1 cellular context compared by ENCODE assay signal in genomic region chr19:16197188-16197621, GRCh38.
TF ChIP-seq lines count a peak whose summit lies in the region.

No MANE protein-coding gene starts in this region.

TF ChIP-seq in K562, 482 proteins besides CTCF, POLR2A, EP300 and RAD21 (continued from another document and continues in another):
- no peak for TF ChIP-seq CHD7 (IDR thresholded peaks at IDR 0.05; ENCODE audit: low read depth, low read length)
- TF ChIP-seq HNRNPLL (IDR thresholded peaks at IDR 0.05; ENCODE audit: low read depth, low read length, poor library complexity, severe bottlenecking) = no peak
- TF ChIP-seq ZNF589 (CRISPR knock-in tag; IDR thresholded peaks at IDR 0.05; ENCODE audit: low read depth) = no peak; the same call in 1 of the 2 replicates
- TF ChIP-seq NFIX (CRISPR knock-in tag; IDR thresholded peaks at IDR 0.05; ENCODE audit: low read depth) = no peak
- no peak for TF ChIP-seq MYNN (IDR thresholded peaks at IDR 0.05)
- no peak for TF ChIP-seq MYNN (CRISPR knock-in tag; IDR thresholded peaks at IDR 0.05)
- no peak for TF ChIP-seq PCBP2 (IDR thresholded peaks at IDR 0.05; ENCODE audit: low read depth, low read length, poor library complexity, severe bottlenecking)
- TF ChIP-seq ZNF561 (CRISPR knock-in tag; conservative IDR thresholded peaks at IDR 0.05) = no peak
- no peak for TF ChIP-seq GATAD2A (IDR thresholded peaks at IDR 0.05)
- no peak for TF ChIP-seq PYGO2 (tag; IDR thresholded peaks at IDR 0.05)
- TF ChIP-seq MTA2 (IDR thresholded peaks at IDR 0.05; ENCODE audit: low read depth) = peak; percentile 82
- no peak; a peak in 1 of 4 replicates for TF ChIP-seq FOXA3 (CRISPR knock-in tag; conservative IDR thresholded peaks at IDR 0.05 in 1 of 2, IDR thresholded peaks at IDR 0.05 in 1 of 2)
- no peak for TF ChIP-seq ZNF707 (CRISPR knock-in tag; conservative IDR thresholded peaks at IDR 0.05)
- no peak for TF ChIP-seq RREB1 (CRISPR knock-in tag; IDR thresholded peaks at IDR 0.05)
- TF ChIP-seq ZNF592 (IDR thresholded peaks at IDR 0.05) = no peak
- TF ChIP-seq ELF1 (tag; IDR thresholded peaks at IDR 0.05) = no peak
- TF ChIP-seq E2F1 (CRISPR knock-in tag; IDR thresholded peaks at IDR 0.05) = no peak
- no peak; the same call in 1 of the 2 replicates for TF ChIP-seq E2F5 (CRISPR knock-in tag; IDR thresholded peaks at IDR 0.05)
- TF ChIP-seq NCOA4 (IDR thresholded peaks at IDR 0.05; ENCODE audit: partially characterized antibody) = no peak
- TF ChIP-seq ZBTB17 (CRISPR knock-in tag; IDR thresholded peaks at IDR 0.05) = no peak
- no peak for TF ChIP-seq THAP7 (CRISPR knock-in tag; IDR thresholded peaks at IDR 0.05)
- peak; percentile 98 for TF ChIP-seq CBFA2T3 (IDR thresholded peaks at IDR 0.05)
- no peak for TF ChIP-seq NCOA6 (IDR thresholded peaks at IDR 0.05)
- TF ChIP-seq PHF21A (IDR thresholded peaks at IDR 0.05; ENCODE audit: borderline replicate concordance, low read depth) = no peak
- TF ChIP-seq HDAC3 (IDR thresholded peaks at IDR 0.05; ENCODE audit: borderline replicate concordance, partially characterized antibody) = no peak
- no peak for TF ChIP-seq SIN3B (IDR thresholded peaks at IDR 0.05; ENCODE audit: low read depth)
- peak; percentile 77 for TF ChIP-seq JUND (IDR thresholded peaks at IDR 0.05; ENCODE audit: borderline replicate concordance, low read depth, low read length)
- peak; percentile 71; the same call in 2 of the 3 replicates for TF ChIP-seq JUND (tag; IDR thresholded peaks at IDR 0.05; ENCODE audit: borderline replicate concordance, low read depth, low read length)
